17 cellular contexts compared by ENCODE assay signal in the genomic region with DNA sequence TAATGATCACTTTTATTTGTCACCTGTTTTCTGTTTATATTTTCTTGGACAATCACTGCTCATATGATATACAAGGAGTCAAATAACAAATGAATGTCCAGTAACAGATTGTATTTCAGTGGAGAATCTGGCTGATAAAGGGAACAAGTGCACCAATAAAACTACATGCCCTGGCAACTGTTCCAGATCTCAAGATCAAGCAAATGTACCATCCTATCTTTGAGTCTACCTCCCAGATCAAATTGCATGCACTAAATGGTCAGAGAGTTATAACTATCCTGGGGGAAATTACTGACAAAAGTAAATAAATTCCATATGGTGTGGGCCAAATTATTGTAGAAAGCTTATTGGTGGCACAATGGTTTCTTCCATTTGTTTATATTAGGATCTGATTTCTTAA.
DNase-seq lines count a peak whose midpoint lies in the region; ATAC-seq and TF ChIP-seq lines count a peak whose summit lies in the region.
"Had no signal": no experiment of that assay in that cellular context is flagged by ENCODE, and none has a peak within 500 bp of the region (broad histone marks: within the 10 kb centered on the region; RNA-seq: fewer than 3 reads in every experiment).

No MANE protein-coding gene starts in this region.

- H3K36me3 Mint-ChIP-seq in activated T-cell treated with anti-CD3 and anti-CD28 coated beads, Interleukin-2, amount 50 U/mL, for 72 hours (ENCODE audit: insufficient read depth in 2 of 2), result peaks cover 0 to 2% of the 10 kb centered on the region in 2 donors

- H3K4me3 ChIP-seq in SK-N-SH (ENCODE audit: low read depth in 2 of 2, low read length in 1 of 2), result no peak overlapping the region

- TF ChIP-seq RAD21 in SK-N-SH (IDR thresholded peaks at IDR 0.05; ENCODE audit: low read length), result no peak

- TF ChIP-seq CTCF in SK-N-SH (IDR thresholded peaks at IDR 0.05), result no peak

- peaks cover 0 to 9% of the 10 kb centered on the region in 2 experiments; a peak in 1 of 4 replicates for H3K4me1 ChIP-seq in SK-N-SH (ENCODE audit: control insufficient read depth in 1 of 2, insufficient read depth in 2 of 2, low read depth in 1 of 2, low read length in 1 of 2)

- DNase-seq in DMS 273 treated with DMSO at 0.1 percent for 48 hours (lab: John Stamatoyannopoulos, UW) (peak; percentile 67), NCI-H1105 treated with DMSO at 0.1 percent for 48 hours (lab: John Stamatoyannopoulos, UW) (peak; percentile 90), NCI-H446 treated with DMSO at 0.1 percent for 48 hours (lab: John Stamatoyannopoulos, UW) (peak; percentile 62), SK-N-SH (peak; percentile 69), glomerular visceral epithelial cell (ENCODE audit: extremely low spot score) (no peak)
- no peak for DNase-seq in activated T-cell treated with anti-CD3 and anti-CD28 coated beads, Interleukin-2, amount 50 U/mL, for 72 hours
- DNase-seq: C1 segment of cervical spinal cord, H9, IMR-90, Karpas-422, MM.1S, NCI-H1436 treated with DMSO at 0.1 percent for 48 hours, NCI-H524 treated with DMSO at 0.1 percent for 48 hours, RPMI8226, SIG-M5 had no signal

- H3K4me3 Mint-ChIP-seq in activated T-cell treated with anti-CD3 and anti-CD28 coated beads, Interleukin-2, amount 50 U/mL, for 72 hours, result no peak overlapping the region
- H3K4me3 Mint-ChIP-seq: H9 had no signal

- no peak overlapping the region for H2AFZ ChIP-seq in SK-N-SH (ENCODE audit: low read depth)

- peak in 1 of 2 experiments; percentile 95; a peak in 2 of 4 replicates for TF ChIP-seq EP300 in SK-N-SH (IDR thresholded peaks at IDR 0.05; ENCODE audit: borderline replicate concordance in 1 of 2, low read depth in 1 of 2, low read length in 1 of 2)

- peak overlapping the region in 1 of 2 experiments; percentile 90; a peak in 2 of 4 replicates for H3K27ac ChIP-seq in SK-N-SH (ENCODE audit: low read depth in 2 of 2, low read length in 1 of 2)

- no peak for ATAC-seq in activated T-cell treated with anti-CD3 and anti-CD28 coated beads, Interleukin-2, amount 50 U/mL, for 72 hours (replicated peaks in 1 of 2)
- no peak for ATAC-seq in HG02970 (IDR thresholded peaks at IDR 0.05; ENCODE audit: low FRiP score, unreplicated experiment)
- ATAC-seq in GM21381 (IDR thresholded peaks at IDR 0.05; ENCODE audit: unreplicated experiment), result no peak

- H3K9me3 Mint-ChIP-seq in activated T-cell treated with anti-CD3 and anti-CD28 coated beads, Interleukin-2, amount 50 U/mL, for 72 hours, result peaks cover 10 to 18% of the 10 kb centered on the region in 2 donors

- H3K27me3 ChIP-seq in SK-N-SH (ENCODE audit: insufficient read depth), result no peaks in the 10 kb centered on the region

- H3F3A ChIP-seq in SK-N-SH (replicated peaks; ENCODE audit: insufficient read depth), result no peaks in the 10 kb centered on the region

- H3K9me3 ChIP-seq in SK-N-SH, result no peaks in the 10 kb centered on the region; the same call in 1 of the 2 replicates

- no peaks in the 10 kb centered on the region for H3K9me2 ChIP-seq in SK-N-SH

- no peaks in the 10 kb centered on the region for H4K20me1 ChIP-seq in SK-N-SH (ENCODE audit: insufficient read depth)

- no peaks in the 10 kb centered on the region for H3K27me3 Mint-ChIP-seq in activated T-cell treated with anti-CD3 and anti-CD28 coated beads, Interleukin-2, amount 50 U/mL, for 72 hours (ENCODE audit: low read depth)

- no peak overlapping the region for H3K4me2 ChIP-seq in SK-N-SH

- no peaks in the 10 kb centered on the region for H3K79me2 ChIP-seq in SK-N-SH (ENCODE audit: insufficient read depth)

- H3K36me3 ChIP-seq in SK-N-SH (replicated peaks in 1 of 2; ENCODE audit: control insufficient read depth in 1 of 2, insufficient read depth in 2 of 2, low read length in 1 of 2), result no peaks in the 10 kb centered on the region

- POLR2A ChIA-PET in SK-N-SH (lab: Yijun Ruan, JAX), result no interaction called here

- H3K27ac Mint-ChIP-seq in activated T-cell treated with anti-CD3 and anti-CD28 coated beads, Interleukin-2, amount 50 U/mL, for 72 hours, result no peak overlapping the region
- H3K27ac Mint-ChIP-seq: H9 had no signal

- no peaks in the 10 kb centered on the region for H3K4me1 Mint-ChIP-seq in activated T-cell treated with anti-CD3 and anti-CD28 coated beads, Interleukin-2, amount 50 U/mL, for 72 hours (ENCODE audit: low read depth)
- H3K4me1 Mint-ChIP-seq: H9 had no signal

- H3K9ac ChIP-seq in SK-N-SH, result no peak overlapping the region

- CTCF ChIA-PET in SK-N-SH (lab: Yijun Ruan, JAX), result no interaction called here

TF ChIP-seq in SK-N-SH, 30 proteins besides CTCF, POLR2A, EP300 and RAD21 (continues in another document):
- TF ChIP-seq FOSL2 (IDR thresholded peaks at IDR 0.05; ENCODE audit: borderline replicate concordance, low read depth) (no peak), RCOR1 (IDR thresholded peaks at IDR 0.05; ENCODE audit: low read length) (peak; percentile 92), ELF1 (IDR thresholded peaks at IDR 0.05) (no peak), NFIC (IDR thresholded peaks at IDR 0.05; ENCODE audit: borderline replicate concordance) (no peak), MEF2A (IDR thresholded peaks at IDR 0.05; ENCODE audit: borderline replicate concordance, low read depth) (no peak), PBX3 (IDR thresholded peaks at IDR 0.05) (no peak), NRF1 (IDR thresholded peaks at IDR 0.05; ENCODE audit: low read depth, low read length) (no peak), POLR2AphosphoS5 (IDR thresholded peaks at IDR 0.05; ENCODE audit: low read depth, low read length) (no peak), SMC3 (IDR thresholded peaks at IDR 0.05; ENCODE audit: low read depth, low read length) (no peak), TAF1 (IDR thresholded peaks at IDR 0.05; ENCODE audit: borderline replicate concordance, low read depth, low read length) (no peak), FOXM1 (IDR thresholded peaks at IDR 0.05; ENCODE audit: low read depth) (no peak), CHD2 (IDR thresholded peaks at IDR 0.05; ENCODE audit: low read length, partially characterized antibody) (peak; percentile 80), MXI1 (IDR thresholded peaks at IDR 0.05; ENCODE audit: low read depth, low read length) (no peak; the same call in 1 of the 2 replicates), IRF3 (IDR thresholded peaks at IDR 0.05; ENCODE audit: low read depth, low read length) (no peak), GABPA (IDR thresholded peaks at IDR 0.05; ENCODE audit: low read depth) (no peak), TCF12 (IDR thresholded peaks at IDR 0.05) (peak; percentile 54), USF2 (IDR thresholded peaks at IDR 0.05; ENCODE audit: borderline replicate concordance, low read depth, low read length) (no peak), YY1 (IDR thresholded peaks at IDR 0.05; ENCODE audit: low read depth) (no peak)
- TF ChIP-seq, protein P1, sequence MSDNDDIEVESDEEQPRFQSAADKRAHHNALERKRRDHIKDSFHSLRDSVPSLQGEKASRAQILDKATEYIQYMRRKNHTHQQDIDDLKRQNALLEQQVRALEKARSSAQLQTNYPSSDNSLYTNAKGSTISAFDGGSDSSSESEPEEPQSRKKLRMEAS (IDR thresholded peaks at IDR 0.05; ENCODE audit: low read depth), result no peak
- TF ChIP-seq, protein P2, sequence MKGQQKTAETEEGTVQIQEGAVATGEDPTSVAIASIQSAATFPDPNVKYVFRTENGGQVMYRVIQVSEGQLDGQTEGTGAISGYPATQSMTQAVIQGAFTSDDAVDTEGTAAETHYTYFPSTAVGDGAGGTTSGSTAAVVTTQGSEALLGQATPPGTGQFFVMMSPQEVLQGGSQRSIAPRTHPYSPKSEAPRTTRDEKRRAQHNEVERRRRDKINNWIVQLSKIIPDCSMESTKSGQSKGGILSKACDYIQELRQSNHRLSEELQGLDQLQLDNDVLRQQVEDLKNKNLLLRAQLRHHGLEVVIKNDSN (IDR thresholded peaks at IDR 0.05; ENCODE audit: borderline replicate concordance, low read depth), result no peak

Comparison
In these comparisons a context has a peak if more than half of its experiments do, and no peak if none do; other contexts are left out.
1. DNase-seq: peak in DMS 273 treated with DMSO at 0.1 percent for 48 hours (single experiment), NCI-H1105 treated with DMSO at 0.1 percent for 48 hours (single experiment), NCI-H446 treated with DMSO at 0.1 percent for 48 hours (single experiment) and SK-N-SH (single experiment); none in glomerular visceral epithelial cell (single experiment) and activated T-cell treated with anti-CD3 and anti-CD28 coated beads, Interleukin-2, amount 50 U/mL, for 72 hours (0 of 2).